Comparison of ENCODE assay signal across 21 cellular contexts in genomic region chr2:1862881-1863280, GRCh38.
DNase-seq lines count a peak whose midpoint lies in the region; FAIRE-seq and TF ChIP-seq lines count a peak whose summit lies in the region.
"Had no signal": no experiment of that assay in that cellular context is flagged by ENCODE, and none has a peak within 500 bp of the region (broad histone marks: within the 10 kb centered on the region; RNA-seq: fewer than 3 reads in every experiment).

No MANE protein-coding gene starts in this region.

- no peaks in the 10 kb centered on the region for H3K9me2 ChIP-seq in Karpas-422 (replicated peaks; ENCODE audit: insufficient read depth, low read length)

- no peak overlapping the region for H3K56ac ChIP-seq in H1 (replicated peaks; ENCODE audit: insufficient read length, low read depth, low read length)

- H3K27ac ChIP-seq in BLaER1 (no peak overlapping the region), H1 (ENCODE audit: low read depth, low read length) (no peak overlapping the region), osteoblast (ENCODE audit: low read depth, low read length) (no peak overlapping the region), prostate gland (no peak overlapping the region), Karpas-422 (ENCODE audit: low read length) (no peak overlapping the region)
- H3K27ac ChIP-seq in BLaER1 treated with 17β-estradiol and CSF1 and Interleukin-3, amounts not matched to agents 10 nM and 100 nM: no peak overlapping the region
- H3K27ac ChIP-seq: A549, C4-2B had no signal

- no peak for FAIRE-seq in H1 (lab: Jason Lieb, UNC)
- FAIRE-seq: A549, D721Med, G401.6, GM12891, GM19239 had no signal

- H3K4ac ChIP-seq in H1 (replicated peaks; ENCODE audit: insufficient read length, low read depth, low read length): no peak overlapping the region

- no peak overlapping the region for H2BK20ac ChIP-seq in H1 (ENCODE audit: low read length)

- CTCF ChIA-PET in H1 (lab: Charles Lee; ENCODE audit: partially characterized antibody): interaction anchor here (0.6 to 1.8 kb wide), 2 partner anchors 8 to 40 kb away, joined by 3 to 10 read pairs; no protein-coding TSS in a partner anchor

- H3K4me1 ChIP-seq in BLaER1 (peaks cover 62% of the 10 kb centered on the region), H1 (replicated peaks in 1 of 4; ENCODE audit: control insufficient read depth in 3 of 4, insufficient read depth in 4 of 4, low read length in 3 of 4) (peaks cover 0 to 23% (median 17%) of the 10 kb centered on the region in 4 experiments; a peak in 6 of 7 replicates), osteoblast (ENCODE audit: insufficient read depth, low read length) (no peaks in the 10 kb centered on the region), prostate gland (replicated peaks) (no peaks in the 10 kb centered on the region), Karpas-422 (ENCODE audit: low read length) (no peaks in the 10 kb centered on the region; the same call in 1 of the 2 replicates)
- peaks cover 10 to 57% (median 53%) of the 10 kb centered on the region in 10 experiments for H3K4me1 ChIP-seq in BLaER1 treated with 17β-estradiol and CSF1 and Interleukin-3, amounts not matched to agents 10 nM and 100 nM
- H3K4me1 ChIP-seq: A549, Caco-2 had no signal

- H3K4me2 ChIP-seq in BLaER1: peak overlapping the region; percentile 82
- H3K4me2 ChIP-seq in BLaER1 treated with 17β-estradiol and CSF1 and Interleukin-3, amounts not matched to agents 10 nM and 100 nM: peak overlapping the region in 8 of 11 experiments; percentile 2 to 97 (median 83); a peak in 12 of 22 replicates
- no peak overlapping the region for H3K4me2 ChIP-seq in H1 (ENCODE audit: insufficient read depth in 1 of 2, low read depth in 2 of 2, low read length in 2 of 2)
- H3K4me2 ChIP-seq in osteoblast (ENCODE audit: insufficient read depth, low read length): no peak overlapping the region
- no peak overlapping the region for H3K4me2 ChIP-seq in Karpas-422 (ENCODE audit: low read depth, low read length, poor library complexity, severe bottlenecking)
- H3K4me2 ChIP-seq: A549 had no signal

- H3K79me1 ChIP-seq in H1 (ENCODE audit: low read depth, low read length): no peaks in the 10 kb centered on the region

- WGBS in H1 (ENCODE audit: extremely low coverage in 1 of 2, insufficient coverage in 1 of 2, insufficient read length in 1 of 2, insufficient replicate concordance in 2 of 2, low coverage in 1 of 2, low lambda C conversion rate in 2 of 2, missing lambda C conversion rate in 1 of 2), 2 experiments: 90% methylated on average over 4 of the region's 4 CpGs; no CpG with 5 or more reads in 1 of the 2 experiments
- WGBS in prostate gland: 87% methylated on average over 4 of the region's 4 CpGs

- H2BK5ac ChIP-seq in H1 (ENCODE audit: low read depth, low read length): no peak overlapping the region

- H3K4me3 ChIP-seq in BLaER1 (no peak overlapping the region), H1 (ENCODE audit: extremely low read depth in 1 of 4, insufficient read depth in 2 of 4, low read depth in 3 of 4, low read length in 4 of 4) (no peak overlapping the region), osteoblast (ENCODE audit: insufficient read depth, low read length) (no peak overlapping the region), prostate gland (no peak overlapping the region), Karpas-422 (ENCODE audit: low read length) (no peak overlapping the region)
- H3K4me3 ChIP-seq in BLaER1 treated with 17β-estradiol and CSF1 and Interleukin-3, amounts not matched to agents 10 nM and 100 nM: no peak overlapping the region
- H3K4me3 ChIP-seq: A549 had no signal

- H3K14ac ChIP-seq in H1 (ENCODE audit: insufficient read length): no peak overlapping the region

- no peak overlapping the region for H2BK120ac ChIP-seq in H1 (replicated peaks; ENCODE audit: low read depth, low read length)

- TF ChIP-seq EP300 in H1 (IDR thresholded peaks at IDR 0.05; ENCODE audit: borderline replicate concordance in 1 of 2, low read depth in 2 of 2, low read length in 2 of 2): no peak

- H2BK15ac ChIP-seq in H1 (ENCODE audit: low read length): peak overlapping the region; percentile 90; the same call in 1 of the 2 replicates

- H3K18ac ChIP-seq in H1 (ENCODE audit: extremely low read depth, low read length): no peak overlapping the region

- intact Hi-C loops in prostate gland (cut with DNase I): no loop called here

- TF ChIP-seq RAD21 in H1 (IDR thresholded peaks at IDR 0.05 in 1 of 2, conservative IDR thresholded peaks at IDR 0.05 in 1 of 2; ENCODE audit: low read depth in 2 of 2, low read length in 2 of 2): no peak

- H2AFZ ChIP-seq in H1 (ENCODE audit: low read length) (no peak overlapping the region), osteoblast (ENCODE audit: low read length) (no peak overlapping the region), Karpas-422 (ENCODE audit: low read length) (no peak overlapping the region)

- H3K9me3 ChIP-seq in BLaER1: no peaks in the 10 kb centered on the region
- H3K9me3 ChIP-seq in BLaER1 treated with 17β-estradiol and CSF1 and Interleukin-3, amounts not matched to agents 10 nM and 100 nM (replicated peaks in 1 of 11): no peaks in the 10 kb centered on the region
- H3K9me3 ChIP-seq in H1 (ENCODE audit: insufficient read depth in 2 of 2, low read depth in 1 of 2, low read length in 1 of 2): no peaks in the 10 kb centered on the region
- H3K9me3 ChIP-seq in osteoblast (ENCODE audit: low read depth, low read length): no peaks in the 10 kb centered on the region
- H3K9me3 ChIP-seq in prostate gland: no peaks in the 10 kb centered on the region
- H3K9me3 ChIP-seq in Karpas-422 (ENCODE audit: low read length): no peaks in the 10 kb centered on the region
- H3K9me3 ChIP-seq: A549, Caco-2 had no signal

- no peak for DNase-seq in H1 (ENCODE audit: low read depth in 1 of 2, low spot score in 2 of 2)
- DNase-seq in osteoblast (ENCODE audit: insufficient read length, low spot score, missing footprints): peak; percentile 72
- no peak for DNase-seq in prostate gland (ENCODE audit: low spot score)
- no peak for DNase-seq in HT-29 (ENCODE audit: low spot score)
- no peak for DNase-seq in activated effector memory CD4-positive, alpha-beta T cell treated with Interleukin-2 at 50 U/mL for 16 hours
- no peak for DNase-seq in Karpas-422
- DNase-seq: 8988T; AML-193; Caco-2; Calu3; CD4-positive, alpha-beta T cell; CD8-positive, alpha-beta T cell; GF-D8 had no signal

- H3K79me2 ChIP-seq in H1 (ENCODE audit: control insufficient read depth in 1 of 2, insufficient read depth in 2 of 2, low read length in 2 of 2) (no peaks in the 10 kb centered on the region), osteoblast (ENCODE audit: insufficient read depth, low read length) (no peaks in the 10 kb centered on the region), Karpas-422 (ENCODE audit: low read length) (no peaks in the 10 kb centered on the region)

- no peak overlapping the region for H2BK12ac ChIP-seq in H1 (ENCODE audit: low read depth, low read length)

- no peak overlapping the region for H4K5ac ChIP-seq in H1 (ENCODE audit: insufficient read length, low read depth, low read length)

- H3K9ac ChIP-seq in BLaER1 (no peak overlapping the region), H1 (replicated peaks in 1 of 4; ENCODE audit: extremely low read depth in 1 of 4, low read depth in 3 of 4, low read length in 3 of 4) (no peak overlapping the region), Karpas-422 (ENCODE audit: low read length) (no peak overlapping the region)
- no peak overlapping the region for H3K9ac ChIP-seq in BLaER1 treated with 17β-estradiol and CSF1 and Interleukin-3, amounts not matched to agents 10 nM and 100 nM

- no peak overlapping the region for H2AK5ac ChIP-seq in H1 (ENCODE audit: low read depth, low read length)

- H3K23ac ChIP-seq in H1 (ENCODE audit: insufficient read length): no peak overlapping the region

- TF ChIP-seq CTCF in H1 (IDR thresholded peaks at IDR 0.05; ENCODE audit: control extremely low read depth in 1 of 3, insufficient read depth in 1 of 3, low read depth in 1 of 3, low read length in 3 of 3) (no peak), osteoblast (IDR thresholded peaks at IDR 0.05; ENCODE audit: extremely low read depth, low read depth, low read length) (no peak), prostate gland (IDR thresholded peaks at IDR 0.05) (no peak)

- H4K8ac ChIP-seq in H1 (ENCODE audit: extremely low read depth, insufficient read depth, low read length): no peak overlapping the region

- H3K36me3 ChIP-seq in BLaER1 (no peaks in the 10 kb centered on the region), H1 (ENCODE audit: control insufficient read depth in 2 of 4, insufficient read depth in 4 of 4, low read length in 3 of 4) (no peaks in the 10 kb centered on the region), osteoblast (ENCODE audit: insufficient read depth, low read length) (no peaks in the 10 kb centered on the region), prostate gland (no peaks in the 10 kb centered on the region), Karpas-422 (ENCODE audit: insufficient read depth, low read length) (no peaks in the 10 kb centered on the region)
- H3K36me3 ChIP-seq in BLaER1 treated with 17β-estradiol and CSF1 and Interleukin-3, amounts not matched to agents 10 nM and 100 nM: no peaks in the 10 kb centered on the region

- no peak overlapping the region for H4K91ac ChIP-seq in H1 (replicated peaks; ENCODE audit: insufficient read length, low read length)

- TF ChIP-seq POLR2A in H1 (IDR thresholded peaks at IDR 0.05; ENCODE audit: control extremely low read depth in 1 of 2, low read depth in 2 of 2, low read length in 2 of 2) (no peak), prostate gland (IDR thresholded peaks at IDR 0.05) (no peak)

- H3K27me3 ChIP-seq in BLaER1 (no peaks in the 10 kb centered on the region), H1 (replicated peaks in 1 of 4; ENCODE audit: control insufficient read depth in 3 of 4, extremely low read depth in 1 of 4, insufficient read depth in 3 of 4, low read length in 3 of 4) (peaks cover 0 to 6% (median 5%) of the 10 kb centered on the region in 4 experiments; a peak in 3 of 7 replicates), osteoblast (ENCODE audit: insufficient read depth, low read length) (peaks cover 25% of the 10 kb centered on the region), prostate gland (replicated peaks; ENCODE audit: insufficient read depth) (peaks cover 4% of the 10 kb centered on the region), Karpas-422 (ENCODE audit: low read length) (no peaks in the 10 kb centered on the region)
- H3K27me3 ChIP-seq in BLaER1 treated with 17β-estradiol and CSF1 and Interleukin-3, amounts not matched to agents 10 nM and 100 nM: peaks cover 0 to 29% (median 0%) of the 10 kb centered on the region in 11 experiments; a peak in 7 of 22 replicates

- POLR2A ChIA-PET in H1 (lab: Charles Lee; ENCODE audit: partially characterized antibody): no interaction called here

- H3K23me2 ChIP-seq in H1 (ENCODE audit: low read depth, low read length): no peaks in the 10 kb centered on the region

- H4K20me1 ChIP-seq in BLaER1 (no peaks in the 10 kb centered on the region), H1 (replicated peaks in 1 of 2; ENCODE audit: control insufficient read depth in 1 of 2, insufficient read depth in 2 of 2, low read length in 2 of 2) (no peaks in the 10 kb centered on the region), osteoblast (ENCODE audit: insufficient read depth, low read length) (no peaks in the 10 kb centered on the region), Karpas-422 (ENCODE audit: insufficient read depth, low read depth, low read length) (no peaks in the 10 kb centered on the region)
- H4K20me1 ChIP-seq in BLaER1 treated with 17β-estradiol and CSF1 and Interleukin-3, amounts not matched to agents 10 nM and 100 nM: peaks cover 0 to 5% (median 0%) of the 10 kb centered on the region in 11 experiments; a peak in 3 of 22 replicates

Comparison
In these comparisons a context has a peak if more than half of its experiments do, and no peak if none do; other contexts are left out.
1. H3K4me2 ChIP-seq: peak in BLaER1 (single experiment) and BLaER1 treated with 17β-estradiol and CSF1 and Interleukin-3, amounts not matched to agents 10 nM and 100 nM (8 of 11); none in H1 (0 of 2), osteoblast (single experiment) and Karpas-422 (single experiment).